In the genomic region with DNA sequence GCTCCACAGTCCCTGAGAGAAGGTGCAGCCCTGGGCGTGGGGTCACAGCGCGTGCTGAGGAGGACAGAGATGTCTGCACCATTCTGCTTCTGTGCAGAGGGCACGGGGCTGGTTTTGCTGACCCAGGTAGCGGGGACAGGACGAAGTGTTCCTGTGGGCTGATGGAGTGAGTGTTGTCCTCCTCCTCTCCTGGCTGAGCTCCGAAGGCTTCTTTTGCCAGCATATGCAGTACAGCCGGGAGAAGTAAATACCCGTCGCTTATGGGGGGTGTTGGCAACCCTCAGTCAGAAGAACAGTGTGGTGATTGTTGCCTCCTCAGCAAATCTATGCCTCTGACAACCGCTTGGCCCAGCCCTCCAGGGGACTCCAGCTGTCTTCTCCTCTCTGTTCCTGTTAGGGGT, we compare ENCODE assay signal across 25 cellular contexts.
DNase-seq lines count a peak whose midpoint lies in the region; ATAC-seq and TF ChIP-seq lines count a peak whose summit lies in the region.
"Had no signal": no experiment of that assay in that cellular context is flagged by ENCODE, and none has a peak within 500 bp of the region (broad histone marks: within the 10 kb centered on the region; RNA-seq: fewer than 3 reads in every experiment).

No MANE protein-coding gene starts in this region.

- no peak overlapping the region for H3K4me3 ChIP-seq in left ventricle myocardium inferior
- H3K4me3 ChIP-seq: ascending aorta, esophagus squamous epithelium, gastrocnemius medialis, SK-N-MC, skin epidermis, tibial artery had no signal

- POLR2A ChIA-PET in activated CD4-positive, alpha-beta T cell treated with anti-CD3 and anti-CD28 coated beads, Interleukin-2, amount 10 ng/mL, durations not matched to agents 7 days and 5 days (lab: Charles Lee): no interaction called here

- intact Hi-C loops in left ventricle myocardium inferior (cut with micrococcal nuclease): no loop called here

- CTCF ChIA-PET in activated CD4-positive, alpha-beta T cell treated with anti-CD3 and anti-CD28 coated beads, Interleukin-2, amount 10 ng/mL, durations not matched to agents 7 days and 5 days (lab: Charles Lee): no interaction called here

- no peak overlapping the region for H3K4me3 Mint-ChIP-seq in activated CD4-positive, alpha-beta T cell treated with anti-CD3 and anti-CD28 coated beads, Interleukin-2, amount 10 ng/mL, durations not matched to agents 7 days and 5 days
- H3K4me3 Mint-ChIP-seq: activated T-helper 1 cell treated with anti-CD3 and anti-CD28 coated beads, Interleukin-12 subunit alpha, Interleukin-12 subunit beta, Interleukin-2, Interleukin-4 antibody, amounts not matched to agents 30 ng/mL and 10 ng/mL and 1 ng/mL, durations not matched to agents 14 hours and 24 hours and 36 hours; central memory CD8-positive, alpha-beta T cell; nephron progenitor cell; stimulated activated effector memory CD8-positive, alpha-beta T cell treated with anti-CD3 and anti-CD28 coated beads, Interleukin-12 subunit alpha, Interleukin-12 subunit beta, amount 100 ng/mL, for 72 hours; T-helper 17 cell had no signal

- no peak for ATAC-seq in GM18505 (IDR thresholded peaks at IDR 0.05; ENCODE audit: unreplicated experiment)
- ATAC-seq: left colon; stimulated activated effector memory CD8-positive, alpha-beta T cell treated with anti-CD3 and anti-CD28 coated beads, Interleukin-12 subunit alpha, Interleukin-12 subunit beta, amount 100 ng/mL, for 72 hours; T-helper 17 cell had no signal

- no peak for TF ChIP-seq CTCF in left ventricle myocardium inferior (IDR thresholded peaks at IDR 0.05; ENCODE audit: borderline replicate concordance)

- H3K36me3 ChIP-seq in left ventricle myocardium inferior: no peaks in the 10 kb centered on the region
- H3K36me3 ChIP-seq: ascending aorta, esophagus squamous epithelium, gastrocnemius medialis, tibial artery had no signal

- H3K27ac ChIP-seq in left ventricle myocardium inferior (replicated peaks): peak overlapping the region; percentile 80
- H3K27ac ChIP-seq: ascending aorta, esophagus squamous epithelium, gastrocnemius medialis, SK-N-MC, skin epidermis, tibial artery had no signal

- no peaks in the 10 kb centered on the region for H3K36me3 Mint-ChIP-seq in activated CD4-positive, alpha-beta T cell treated with anti-CD3 and anti-CD28 coated beads, Interleukin-2, amount 10 ng/mL, durations not matched to agents 7 days and 5 days (ENCODE audit: low read depth)
- H3K36me3 Mint-ChIP-seq: stimulated activated effector memory CD8-positive, alpha-beta T cell treated with anti-CD3 and anti-CD28 coated beads, Interleukin-12 subunit alpha, Interleukin-12 subunit beta, amount 100 ng/mL, for 72 hours had no signal

- H3K27me3 ChIP-seq in left ventricle myocardium inferior (ENCODE audit: low read depth): peaks cover 16% of the 10 kb centered on the region
- H3K27me3 ChIP-seq: ascending aorta, gastrocnemius medialis had no signal

- no peak for TF ChIP-seq POLR2A in GM18505 (IDR thresholded peaks at IDR 0.05; ENCODE audit: borderline replicate concordance, extremely low read depth, insufficient read depth, insufficient read length)

- H3K27ac Mint-ChIP-seq in activated CD4-positive, alpha-beta T cell treated with anti-CD3 and anti-CD28 coated beads, Interleukin-2, amount 10 ng/mL, durations not matched to agents 7 days and 5 days: no peak overlapping the region
- H3K27ac Mint-ChIP-seq: activated T-helper 1 cell treated with anti-CD3 and anti-CD28 coated beads, Interleukin-12 subunit alpha, Interleukin-12 subunit beta, Interleukin-2, Interleukin-4 antibody, amounts not matched to agents 30 ng/mL and 10 ng/mL and 1 ng/mL, durations not matched to agents 14 hours and 24 hours and 36 hours; nephron progenitor cell; stimulated activated effector memory CD8-positive, alpha-beta T cell treated with anti-CD3 and anti-CD28 coated beads, Interleukin-12 subunit alpha, Interleukin-12 subunit beta, amount 100 ng/mL, for 72 hours; T-helper 17 cell had no signal

- no peaks in the 10 kb centered on the region for H3K9me3 Mint-ChIP-seq in activated CD4-positive, alpha-beta T cell treated with anti-CD3 and anti-CD28 coated beads, Interleukin-2, amount 10 ng/mL, durations not matched to agents 7 days and 5 days
- H3K9me3 Mint-ChIP-seq: activated T-helper 1 cell treated with anti-CD3 and anti-CD28 coated beads, Interleukin-12 subunit alpha, Interleukin-12 subunit beta, Interleukin-2, Interleukin-4 antibody, amounts not matched to agents 30 ng/mL and 10 ng/mL and 1 ng/mL, durations not matched to agents 14 hours and 24 hours and 36 hours; central memory CD8-positive, alpha-beta T cell; nephron progenitor cell; stimulated activated effector memory CD8-positive, alpha-beta T cell treated with anti-CD3 and anti-CD28 coated beads, Interleukin-12 subunit alpha, Interleukin-12 subunit beta, amount 100 ng/mL, for 72 hours had no signal

- H3K4me1 ChIP-seq in left ventricle myocardium inferior: peaks cover 55% of the 10 kb centered on the region
- H3K4me1 ChIP-seq: ascending aorta, esophagus squamous epithelium, gastrocnemius medialis, tibial artery had no signal

- peaks cover 6% of the 10 kb centered on the region for H3K27me3 Mint-ChIP-seq in activated CD4-positive, alpha-beta T cell treated with anti-CD3 and anti-CD28 coated beads, Interleukin-2, amount 10 ng/mL, durations not matched to agents 7 days and 5 days

- DNase-seq in NCI-H446 treated with DMSO at 0.1 percent for 48 hours (lab: John Stamatoyannopoulos, UW) (peak; percentile 44), cerebellar nuclear complex (lab: John Stamatoyannopoulos, UW) (peak; percentile 36 to 61), left ventricle myocardium inferior (peak; percentile 72), occipital lobe (lab: John Stamatoyannopoulos, UW) (peak; percentile 69), NCI-H748 (lab: John Stamatoyannopoulos, UW; ENCODE audit: unreplicated experiment) (no peak)
- no peak for DNase-seq in activated CD4-positive, alpha-beta T cell treated with anti-CD3 and anti-CD28 coated beads for 4 hours
- no peak for DNase-seq in activated CD4-positive, alpha-beta T cell treated with anti-CD3 and anti-CD28 coated beads, Interleukin-2, amount 10 ng/mL, durations not matched to agents 7 days and 5 days
- DNase-seq: activated CD4-positive, alpha-beta T cell treated with anti-CD3 and anti-CD28 coated beads for 48 hours; activated naive CD4-positive, alpha-beta T cell treated with anti-CD3 and anti-CD28 coated beads, Interleukin-2, amount 50 U/mL, for 16 hours; effector CD4-positive, alpha-beta T cell; esophagus squamous epithelium; Karpas-422; left colon; nephron progenitor cell; stimulated activated CD4-positive, alpha-beta T cell treated with anti-CD3 and anti-CD28 coated beads, Interleukin-1b, Interleukin-23, amount 100 ng/mL, for 48 hours; T-helper 17 cell; tibial artery had no signal

- H3K4me1 Mint-ChIP-seq in activated CD4-positive, alpha-beta T cell treated with anti-CD3 and anti-CD28 coated beads, Interleukin-2, amount 10 ng/mL, durations not matched to agents 7 days and 5 days: no peaks in the 10 kb centered on the region
- H3K4me1 Mint-ChIP-seq: central memory CD8-positive, alpha-beta T cell; nephron progenitor cell; stimulated activated effector memory CD8-positive, alpha-beta T cell treated with anti-CD3 and anti-CD28 coated beads, Interleukin-12 subunit alpha, Interleukin-12 subunit beta, amount 100 ng/mL, for 72 hours had no signal

- H3K9me3 ChIP-seq in left ventricle myocardium inferior (replicated peaks): no peaks in the 10 kb centered on the region
- H3K9me3 ChIP-seq: ascending aorta, esophagus squamous epithelium, gastrocnemius medialis, tibial artery had no signal

Comparison
In these comparisons a context has a peak if more than half of its experiments do, and no peak if none do; other contexts are left out.
1. DNase-seq: peak in NCI-H446 treated with DMSO at 0.1 percent for 48 hours (single experiment), cerebellar nuclear complex (2 of 2), left ventricle myocardium inferior (single experiment) and occipital lobe (single experiment); none in activated CD4-positive, alpha-beta T cell treated with anti-CD3 and anti-CD28 coated beads for 4 hours (0 of 2), NCI-H748 (single experiment) and activated CD4-positive, alpha-beta T cell treated with anti-CD3 and anti-CD28 coated beads, Interleukin-2, amount 10 ng/mL, durations not matched to agents 7 days and 5 days (single experiment).